Comparison of ENCODE assay signal across 8 cellular contexts in genomic region chr11:88174627-88175003, GRCh38. TPM values are rescaled to one million over a fixed set of nuclear protein-coding genes. Genes with fewer than 3 reads are reported as not detected.
DNase-seq lines count a peak whose midpoint lies in the region; ATAC-seq, FAIRE-seq and TF ChIP-seq lines count a peak whose summit lies in the region.

No MANE protein-coding gene starts in this region.

- no peaks in the 10 kb centered on the region for H4K20me1 ChIP-seq in mammary epithelial cell (ENCODE audit: insufficient read depth, low read length)

- H3K4me1 ChIP-seq in mammary epithelial cell (ENCODE audit: insufficient read depth, low read length) (peaks cover 75% of the 10 kb centered on the region), kidney (ENCODE audit: control insufficient read depth in 1 of 2, insufficient read depth in 1 of 2, low read depth in 1 of 2, low read length in 2 of 2) (peaks cover 16 to 21% of the 10 kb centered on the region in 2 donors)

- under 1% methylated on average over 12 of the region's 12 CpGs for WGBS in mammary epithelial cell (ENCODE audit: low coverage, missing lambda C conversion rate)

- in situ Hi-C loops in mammary epithelial cell (cut with MboI; ENCODE audit: low sequenced_read_pairs in 2 of 2): no loop called here

- no TSS peak for BruUV-seq in mammary epithelial cell (replicated peaks; lab: Mats Ljungman, UMichigan)

- no peak for FAIRE-seq in kidney (lab: Jason Lieb, UNC)

- peak overlapping the region; percentile 69 to 83 (median 79) for H3K4me3 ChIP-seq in mammary epithelial cell (replicated peaks in 1 of 3; ENCODE audit: insufficient read depth in 1 of 3, low read depth in 2 of 3, low read length in 3 of 3)
- peak overlapping the region; percentile 52 to 71 for H3K4me3 ChIP-seq in kidney (ENCODE audit: low read length in 2 of 2)

- ATAC-seq in HG02870 (IDR thresholded peaks at IDR 0.05; ENCODE audit: unreplicated experiment): peak; percentile 35

- H3K4me2 ChIP-seq in mammary epithelial cell (ENCODE audit: insufficient read depth, low read depth, low read length): peak overlapping the region; percentile 99

- no peaks in the 10 kb centered on the region for H3K9me3 ChIP-seq in mammary epithelial cell (replicated peaks; ENCODE audit: insufficient read depth, low read length)
- no peaks in the 10 kb centered on the region for H3K9me3 ChIP-seq in kidney (ENCODE audit: control insufficient read depth in 1 of 2, low read length in 2 of 2)

- H3K27me3 ChIP-seq in mammary epithelial cell (ENCODE audit: insufficient read depth, low read length): no peaks in the 10 kb centered on the region

- peaks cover 47% of the 10 kb centered on the region for H3K79me2 ChIP-seq in mammary epithelial cell (ENCODE audit: insufficient read depth, low read length)

- H2AFZ ChIP-seq in mammary epithelial cell (ENCODE audit: low read depth, low read length): peak overlapping the region; percentile 87

- TF ChIP-seq CTCF in mammary epithelial cell (conservative IDR thresholded peaks at IDR 0.05 in 1 of 2, IDR thresholded peaks at IDR 0.05 in 1 of 2; ENCODE audit: extremely low read depth in 1 of 2, insufficient read depth in 1 of 2, low read depth in 1 of 2, low read length in 2 of 2): no peak
- no peak for TF ChIP-seq CTCF in kidney (IDR thresholded peaks at IDR 0.05; ENCODE audit: borderline replicate concordance, extremely low read depth, insufficient read depth)

- intact Hi-C loops in mammary epithelial cell (cut with micrococcal nuclease): loop anchor here (1.0 to 5.0 kb wide), 6 partner anchors 58 to 248 kb away; partner anchors contain the start of gene CTSC
- intact Hi-C loops in kidney (cut with DNase I): no loop called here

- peak; percentile 4 to 9 for DNase-seq in activated CD4-positive, alpha-beta T cell treated with anti-CD3 and anti-CD28 coated beads for 4 hours
- no peak for DNase-seq in activated CD4-positive, alpha-beta T cell treated with anti-CD3 and anti-CD28 coated beads for 1 hour
- DNase-seq in SK-N-DZ (ENCODE audit: low spot score) (peak; percentile 70), mammary epithelial cell (peak; percentile 93), kidney (peak; percentile 87), C1 segment of cervical spinal cord (lab: John Stamatoyannopoulos, UW) (no peak)
- peak in 3 of 4 experiments; percentile 17 to 58 (median 35) for DNase-seq in stimulated activated CD4-positive, alpha-beta T cell treated with anti-CD3 and anti-CD28 coated beads, Interleukin-1b, Interleukin-23, amount 100 ng/mL, for 24 hours (ENCODE audit: low read depth in 4 of 4, low spot score in 1 of 4)

- H3K36me3 ChIP-seq in mammary epithelial cell (ENCODE audit: insufficient read depth, low read length) (peaks cover 5% of the 10 kb centered on the region), kidney (ENCODE audit: control insufficient read depth in 1 of 2, insufficient read depth in 2 of 2, low read length in 2 of 2) (no peaks in the 10 kb centered on the region)

- H3K27ac ChIP-seq in mammary epithelial cell (ENCODE audit: insufficient read depth, low read depth, low read length): peak overlapping the region; percentile 92
- H3K27ac ChIP-seq in kidney (ENCODE audit: low read depth in 2 of 2, low read length in 2 of 2): peak overlapping the region; percentile 59 to 86

- peak overlapping the region; percentile 95 for H3K9ac ChIP-seq in mammary epithelial cell (ENCODE audit: insufficient read depth, low read length)
- peak overlapping the region in 1 of 2 donors; percentile 52 for H3K9ac ChIP-seq in kidney (ENCODE audit: low read length in 2 of 2)

- CTCF ChIA-PET in mammary epithelial cell (lab: Charles Lee; ENCODE audit: low non-redundant PET): no interaction called here

- dilution Hi-C loops in mammary epithelial cell (cut with HindIII; ENCODE audit: low sequenced_read_pairs): no loop called here

RNA-seq across cellular contexts. Expression of gene RAB38, which starts 0.6 kb away (rescaled TPM):
- polyA plus RNA-seq in SK-N-DZ (2014; cell fraction: cytosol; rRNA removed): 3.6 and 8.4 TPM in 2 replicates
- polyA plus RNA-seq in SK-N-DZ (2014; cell fraction: nucleus; rRNA removed): 4.1 and 4.8 TPM in 2 replicates
- total RNA-seq in mammary epithelial cell: 10 to 100 TPM; 55.8 to 87.7 TPM
- 74.9 TPM for polyA plus RNA-seq in mammary epithelial cell
- 53.4 TPM for polyA minus RNA-seq in mammary epithelial cell
- total RNA-seq in kidney: 5.2 TPM
- polyA plus RNA-seq in kidney (ENCODE audit: insufficient read depth, low read depth, low replicate concordance): 8.1 TPM

Comparison
In these comparisons a context has a peak if more than half of its experiments do, and no peak if none do; other contexts are left out.
1. DNase-seq: peak in activated CD4-positive, alpha-beta T cell treated with anti-CD3 and anti-CD28 coated beads for 4 hours (2 of 2), SK-N-DZ (single experiment), mammary epithelial cell (single experiment), kidney (single experiment) and stimulated activated CD4-positive, alpha-beta T cell treated with anti-CD3 and anti-CD28 coated beads, Interleukin-1b, Interleukin-23, amount 100 ng/mL, for 24 hours (3 of 4); none in activated CD4-positive, alpha-beta T cell treated with anti-CD3 and anti-CD28 coated beads for 1 hour (single experiment) and C1 segment of cervical spinal cord (0 of 14).